In genomic region chr17:58328195-58329034, GRCh38 we compare ENCODE assay signal across 8 cellular contexts. TPM values are rescaled to one million over a fixed set of nuclear protein-coding genes. Genes with fewer than 3 reads are reported as not detected.
DNase-seq lines count a peak whose midpoint lies in the region; ATAC-seq and TF ChIP-seq lines count a peak whose summit lies in the region.

TSPOAP1 (minus strand) TSS chr17:58328795; CDS start chr17:58327920, 875 bp downstream.

- H3K27ac Mint-ChIP-seq in activated naive CD4-positive, alpha-beta T cell treated with anti-CD3 and anti-CD28 coated beads, Interleukin-2, amount 50 U/mL, for 72 hours: peak within 1 kb of the TSS; percentile 100

- no peak for TF ChIP-seq CTCF in BE2C (IDR thresholded peaks at IDR 0.05; ENCODE audit: low read depth, low read length)
- TF ChIP-seq CTCF in lower lobe of right lung (IDR thresholded peaks at IDR 0.05): no peak

- peak; percentile 76 for DNase-seq in BE2C
- DNase-seq in OCI-M1 (lab: John Stamatoyannopoulos, UW): peak; percentile 91
- peak; percentile 74 to 88 for DNase-seq in activated naive CD4-positive, alpha-beta T cell treated with anti-CD3 and anti-CD28 coated beads, Interleukin-2, amount 50 U/mL, for 72 hours (ENCODE audit: low spot score in 2 of 2)
- peak; percentile 63 for DNase-seq in lower lobe of right lung
- DNase-seq in stimulated activated CD8-positive, alpha-beta memory T cell treated with anti-CD3 and anti-CD28 coated beads, Interleukin-2, amount 100 ng/mL, for 48 hours (ENCODE audit: low read depth in 2 of 2): peak; percentile 81 to 83

- H3K4me1 ChIP-seq in BE2C (peaks cover 11% of the 10 kb centered on the region), lower lobe of right lung (peaks cover 22% of the 10 kb centered on the region)

- H3K36me3 ChIP-seq in BE2C (no peaks in the 10 kb centered on the region), lower lobe of right lung (no peaks in the 10 kb centered on the region)

- H3K4me3 ChIP-seq in BE2C (ENCODE audit: low read depth, low read length): peak within 1 kb of the TSS; percentile 57
- H3K4me3 ChIP-seq in lower lobe of right lung: peak within 1 kb of the TSS; percentile 66

- peak; percentile 14 for ATAC-seq in GM19467 (IDR thresholded peaks at IDR 0.05; ENCODE audit: unreplicated experiment)
- ATAC-seq in activated naive CD4-positive, alpha-beta T cell treated with anti-CD3 and anti-CD28 coated beads, Interleukin-2, amount 50 U/mL, for 72 hours: peak; percentile 1 to 19
- ATAC-seq in lower lobe of right lung: peak; percentile 0 to 3
- ATAC-seq in HG03520 (IDR thresholded peaks at IDR 0.05; ENCODE audit: unreplicated experiment): no peak
- ATAC-seq in HG03442 (IDR thresholded peaks at IDR 0.05; ENCODE audit: unreplicated experiment): no peak

- intact Hi-C loops in lower lobe of right lung (cut with DNase I): no loop called here

- H3K36me3 Mint-ChIP-seq in activated naive CD4-positive, alpha-beta T cell treated with anti-CD3 and anti-CD28 coated beads, Interleukin-2, amount 50 U/mL, for 72 hours: peaks cover 31 to 45% of the 10 kb centered on the region in 2 donors

- H3K27ac ChIP-seq in lower lobe of right lung: peak within 1 kb of the TSS; percentile 46

- H3K9me3 Mint-ChIP-seq in activated naive CD4-positive, alpha-beta T cell treated with anti-CD3 and anti-CD28 coated beads, Interleukin-2, amount 50 U/mL, for 72 hours: no peaks in the 10 kb centered on the region

- no peaks in the 10 kb centered on the region for H3K9me3 ChIP-seq in BE2C
- H3K9me3 ChIP-seq in lower lobe of right lung: no peaks in the 10 kb centered on the region

- no peaks in the 10 kb centered on the region for H3K27me3 ChIP-seq in BE2C
- no peaks in the 10 kb centered on the region for H3K27me3 ChIP-seq in lower lobe of right lung (ENCODE audit: low read depth)

RNA-seq across cellular contexts. Expression of gene TSPOAP1, which starts in this region (rescaled TPM):
- polyA plus RNA-seq in BE2C (2012; ENCODE audit: insufficient read depth, insufficient read length, low read depth): 3.1 TPM
- total RNA-seq in activated naive CD4-positive, alpha-beta T cell treated with anti-CD3 and anti-CD28 coated beads, Interleukin-2, amount 50 U/mL, for 72 hours: 100 to 1,000 TPM in 1 of 2 donors, 10 to 100 TPM in 1; 19.2 to 123 TPM
- 20.2 TPM for total RNA-seq in lower lobe of right lung

Comparison
In these comparisons a context has a peak if more than half of its experiments do, and no peak if none do; other contexts are left out.
1. ATAC-seq: peak in GM19467 (single experiment), activated naive CD4-positive, alpha-beta T cell treated with anti-CD3 and anti-CD28 coated beads, Interleukin-2, amount 50 U/mL, for 72 hours (2 of 2) and lower lobe of right lung (2 of 2); none in HG03520 (single experiment) and HG03442 (single experiment).
2. Peak in every context shown above with its lines, with median percentiles within 50 percentile points of each other: DNase-seq.